8 cellular contexts compared by ENCODE assay signal in the genomic region with DNA sequence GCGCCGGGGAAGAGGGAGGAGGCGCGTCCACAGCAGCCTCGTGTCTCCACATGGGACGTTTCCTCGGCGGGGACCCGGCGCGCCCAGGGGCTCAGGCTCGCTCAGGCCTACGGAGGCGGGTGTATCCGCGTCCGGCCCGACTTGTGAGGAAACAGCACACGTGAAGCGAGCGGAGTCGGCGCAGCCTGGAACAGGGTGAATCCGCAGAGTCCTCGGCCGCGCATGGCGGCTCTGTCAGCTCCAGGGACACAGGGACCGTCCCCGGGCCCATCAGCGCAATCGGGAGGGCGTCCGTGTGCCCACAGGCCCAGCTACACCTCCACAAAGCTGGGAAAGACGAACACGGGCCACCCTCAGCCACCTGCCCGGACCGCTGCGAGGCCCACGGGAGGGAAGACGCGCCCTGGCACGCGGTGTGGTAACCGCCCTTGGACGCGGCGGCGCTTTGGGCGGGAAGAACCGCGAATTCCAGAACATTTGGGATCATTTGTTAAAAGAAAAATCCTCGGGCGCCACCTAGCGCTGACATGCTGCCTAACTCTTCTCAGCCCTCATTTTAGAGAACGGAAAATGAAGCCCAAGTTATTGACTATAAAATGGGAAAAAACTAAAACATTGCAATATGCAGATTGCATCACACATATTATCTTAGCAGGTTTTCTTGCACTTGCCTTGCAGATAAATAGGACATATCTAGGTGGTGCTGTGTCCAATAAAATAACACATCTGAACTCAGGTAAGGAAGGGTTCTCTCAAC. TPM values are rescaled to one million over a fixed set of nuclear protein-coding genes. Genes with fewer than 3 reads are reported as not detected.
A peak's percentile ranks its signal among the peaks of the same experiment; 100 is the strongest.
DNase-seq lines count a peak whose midpoint lies in the region; ATAC-seq, FAIRE-seq and TF ChIP-seq lines count a peak whose summit lies in the region.

No MANE protein-coding gene starts in this region.

- TF ChIP-seq CTCF in DND-41 (IDR thresholded peaks at IDR 0.05; ENCODE audit: borderline replicate concordance, extremely low read depth, low read length, poor library complexity, severe bottlenecking), result peak; percentile 92
- peak; percentile 88 for TF ChIP-seq CTCF in H9 (conservative IDR thresholded peaks at IDR 0.05)
- peak; percentile 83 for TF ChIP-seq CTCF in mucosa of descending colon (IDR thresholded peaks at IDR 0.05)

- no peak overlapping the region for H3K4me3 Mint-ChIP-seq in H9
- peak overlapping the region; percentile 69 for H3K4me3 Mint-ChIP-seq in activated CD8-positive, alpha-beta T cell treated with anti-CD3 and anti-CD28 coated beads, Interleukin-2, amount 10 ng/mL, durations not matched to agents 7 days and 5 days

- H3K27ac Mint-ChIP-seq in H9, result no peak overlapping the region
- H3K27ac Mint-ChIP-seq in activated CD8-positive, alpha-beta T cell treated with anti-CD3 and anti-CD28 coated beads, Interleukin-2, amount 10 ng/mL, durations not matched to agents 7 days and 5 days, result peak overlapping the region; percentile 37

- H3K27me3 ChIP-seq in DND-41 (ENCODE audit: insufficient read depth, low read length, poor library complexity) (no peaks in the 10 kb centered on the region), H9 (ENCODE audit: insufficient read depth, low read length) (peaks cover 2% of the 10 kb centered on the region; the same call in 1 of the 2 replicates)

- H3K36me3 ChIP-seq in DND-41 (ENCODE audit: insufficient read depth, low read length) (no peaks in the 10 kb centered on the region), mucosa of descending colon (ENCODE audit: low read depth) (no peaks in the 10 kb centered on the region)

- intact Hi-C loops in mucosa of descending colon (cut with DNase I, micrococcal nuclease), result no loop called here

- no peaks in the 10 kb centered on the region for H3K23me2 ChIP-seq in H9 (ENCODE audit: insufficient read length, low read depth, low read length, poor library complexity, severe bottlenecking)

- no peak overlapping the region for H2BK12ac ChIP-seq in H9 (ENCODE audit: insufficient read length, low read depth, low read length)

- peak overlapping the region; percentile 26 for H3K27ac ChIP-seq in DND-41 (ENCODE audit: low read length)
- H3K27ac ChIP-seq in H9 (ENCODE audit: insufficient read length, low read depth, low read length), result no peak overlapping the region

- H3K79me1 ChIP-seq in H9 (ENCODE audit: insufficient read depth, low read depth, low read length, poor library complexity, severe bottlenecking), result no peaks in the 10 kb centered on the region

- H3K79me2 ChIP-seq in DND-41 (ENCODE audit: insufficient read depth, low read length), result no peaks in the 10 kb centered on the region
- no peaks in the 10 kb centered on the region for H3K79me2 ChIP-seq in H9 (ENCODE audit: insufficient read depth, low read length)

- H3K4me1 ChIP-seq in DND-41 (ENCODE audit: insufficient read depth, low read length), result peaks cover 8% of the 10 kb centered on the region
- 0 out of 2 replicates have a peak, but pooled peaks cover 2% of the 10 kb centered on the region for H3K4me1 ChIP-seq in H9 (ENCODE audit: insufficient read depth, low read length)
- H3K4me1 ChIP-seq in mucosa of descending colon (ENCODE audit: low read depth), result peaks cover 3% of the 10 kb centered on the region

- DNase-seq in DND-41 (peak; percentile 69), H9 (peak; percentile 75), NCI-H2196 treated with DMSO at 0.1 percent for 48 hours (lab: John Stamatoyannopoulos, UW; ENCODE audit: unreplicated experiment) (peak; percentile 21), mucosa of descending colon (peak; percentile 57 to 80 (median 66)), NK-92 (lab: John Stamatoyannopoulos, UW; ENCODE audit: unreplicated experiment) (no peak)
- peak; percentile 58 for DNase-seq in activated CD8-positive, alpha-beta T cell treated with anti-CD3 and anti-CD28 coated beads, Interleukin-2, amount 10 ng/mL, durations not matched to agents 7 days and 5 days
- peak; percentile 74 for DNase-seq in stimulated activated CD8-positive, alpha-beta memory T cell treated with anti-CD3 and anti-CD28 coated beads, Interleukin-4, amount 100 ng/mL, for 48 hours

- H3K23ac ChIP-seq in H9 (ENCODE audit: insufficient read length, low read depth, low read length), result no peak overlapping the region

- H3K56ac ChIP-seq in H9 (ENCODE audit: insufficient read length, low read depth, low read length), result no peak overlapping the region

- H3K27me3 Mint-ChIP-seq in H9 (ENCODE audit: low read depth), result peaks cover 30% of the 10 kb centered on the region
- H3K27me3 Mint-ChIP-seq in activated CD8-positive, alpha-beta T cell treated with anti-CD3 and anti-CD28 coated beads, Interleukin-2, amount 10 ng/mL, durations not matched to agents 7 days and 5 days (ENCODE audit: low read depth), result peaks cover 2% of the 10 kb centered on the region

- H3K9me3 Mint-ChIP-seq in H9, result peaks cover 13 to 14% of the 10 kb centered on the region in 2 experiments
- no peaks in the 10 kb centered on the region for H3K9me3 Mint-ChIP-seq in activated CD8-positive, alpha-beta T cell treated with anti-CD3 and anti-CD28 coated beads, Interleukin-2, amount 10 ng/mL, durations not matched to agents 7 days and 5 days (ENCODE audit: insufficient read depth)

- POLR2A ChIA-PET in activated CD8-positive, alpha-beta T cell treated with anti-CD3 and anti-CD28 coated beads, Interleukin-2, amount 10 ng/mL, durations not matched to agents 7 days and 5 days (lab: Charles Lee), result no interaction called here

- no peak overlapping the region for H2BK120ac ChIP-seq in H9 (ENCODE audit: low read depth, low read length, poor library complexity, severe bottlenecking)

- H3K4me2 ChIP-seq in DND-41 (ENCODE audit: insufficient read depth, low read length) (peak overlapping the region; percentile 36), H9 (ENCODE audit: insufficient read depth, insufficient read length, low read length) (no peak overlapping the region)

- H3K4me3 ChIP-seq in DND-41 (ENCODE audit: low read depth in 1 of 2, low read length in 2 of 2), result no peak overlapping the region
- no peak overlapping the region for H3K4me3 ChIP-seq in mucosa of descending colon

- H3K9ac ChIP-seq in DND-41 (ENCODE audit: low read depth, low read length), result peak overlapping the region; percentile 1; the same call in 1 of the 2 replicates
- H3K9ac ChIP-seq in H9 (ENCODE audit: extremely low read depth, insufficient read length, low read length), result no peak overlapping the region

- H3K4ac ChIP-seq in H9 (ENCODE audit: low read depth, low read length), result no peak overlapping the region

- H4K20me1 ChIP-seq in DND-41 (ENCODE audit: insufficient read depth, low read length) (no peaks in the 10 kb centered on the region), H9 (ENCODE audit: control insufficient read depth, insufficient read depth, insufficient read length) (no peaks in the 10 kb centered on the region)

- H2BK5ac ChIP-seq in H9 (ENCODE audit: insufficient read length, low read length), result no peak overlapping the region

- ATAC-seq in DND-41 (ENCODE audit: insufficient read depth, low read depth), result peak; percentile 77
- ATAC-seq in activated CD8-positive, alpha-beta T cell treated with anti-CD3 and anti-CD28 coated beads, Interleukin-2, amount 10 ng/mL, durations not matched to agents 7 days and 5 days, result peak; percentile 72
- peak; percentile 74 for ATAC-seq in mucosa of descending colon

- H2AFZ ChIP-seq in DND-41 (ENCODE audit: low read depth, low read length) (peak overlapping the region; percentile 60), H9 (ENCODE audit: low read length) (no peak overlapping the region)

- H3K18ac ChIP-seq in H9 (ENCODE audit: insufficient read length, low read depth, low read length), result no peak overlapping the region

- H2BK20ac ChIP-seq in H9 (ENCODE audit: low read depth, low read length, poor library complexity, severe bottlenecking), result no peak overlapping the region

- no peak overlapping the region for H3K14ac ChIP-seq in H9 (ENCODE audit: insufficient read depth, low read length)

- no peak overlapping the region for H2BK15ac ChIP-seq in H9 (ENCODE audit: low read depth, low read length)

- H3K9me3 ChIP-seq in DND-41 (ENCODE audit: insufficient read depth, low read length, severe bottlenecking) (no peaks in the 10 kb centered on the region), H9 (ENCODE audit: control insufficient read depth, low read depth, low read length) (no peaks in the 10 kb centered on the region), mucosa of descending colon (no peaks in the 10 kb centered on the region)

- no peak overlapping the region for H2AK5ac ChIP-seq in H9 (ENCODE audit: insufficient read length, low read length)

- no peak overlapping the region for H4K5ac ChIP-seq in H9 (ENCODE audit: insufficient read length, low read depth, low read length)

- peak; percentile 37 for FAIRE-seq in endometrium (lab: Jason Lieb, UNC)

- no peak overlapping the region for H4K91ac ChIP-seq in H9 (ENCODE audit: insufficient read length, low read depth, low read length)

- peaks cover 1 to 8% (median 4%) of the 10 kb centered on the region in 3 experiments; a peak in 6 of 7 replicates for H3K36me3 Mint-ChIP-seq in H9 (ENCODE audit: insufficient read depth in 1 of 3, low read depth in 3 of 3)
- no peaks in the 10 kb centered on the region for H3K36me3 Mint-ChIP-seq in activated CD8-positive, alpha-beta T cell treated with anti-CD3 and anti-CD28 coated beads, Interleukin-2, amount 10 ng/mL, durations not matched to agents 7 days and 5 days (ENCODE audit: low read depth)

- H4K8ac ChIP-seq in H9 (replicated peaks; ENCODE audit: insufficient read length, low read depth, low read length), result no peak overlapping the region

- H3T11ph ChIP-seq in H9 (ENCODE audit: low read length), result no peak overlapping the region

- CTCF ChIA-PET in activated CD8-positive, alpha-beta T cell treated with anti-CD3 and anti-CD28 coated beads, Interleukin-2, amount 10 ng/mL, durations not matched to agents 7 days and 5 days (lab: Charles Lee), result interaction anchor here (0.6 to 2.2 kb wide), 13 partner anchors 12 to 461 kb away, joined by 3 to 12 read pairs (median 3); no protein-coding TSS in a partner anchor

- WGBS in H9 (ENCODE audit: extremely low coverage, insufficient read length, low lambda C conversion rate), result no CpG with 5 or more reads among the region's 56 CpGs

- H3K4me1 Mint-ChIP-seq in H9, result peaks cover 8 to 11% of the 10 kb centered on the region in 2 experiments
- no peaks in the 10 kb centered on the region for H3K4me1 Mint-ChIP-seq in activated CD8-positive, alpha-beta T cell treated with anti-CD3 and anti-CD28 coated beads, Interleukin-2, amount 10 ng/mL, durations not matched to agents 7 days and 5 days (ENCODE audit: low read depth)

RNA-seq across cellular contexts. Expression of a gene that starts 40.4 kb away (rescaled TPM):
- total RNA-seq in H9 (2021) (28.3 and 30.7 TPM in 2 replicates), mucosa of descending colon (10 to 100 TPM; 13.9 to 22.3 (median 19.0) TPM)
- 10 to 100 TPM; 31.1 to 32.0 TPM for total RNA-seq in activated CD8-positive, alpha-beta T cell treated with anti-CD3 and anti-CD28 coated beads, Interleukin-2, amount 10 ng/mL, durations not matched to agents 7 days and 5 days
